ENCODE assay signal across 15 cellular contexts in the genomic region with DNA sequence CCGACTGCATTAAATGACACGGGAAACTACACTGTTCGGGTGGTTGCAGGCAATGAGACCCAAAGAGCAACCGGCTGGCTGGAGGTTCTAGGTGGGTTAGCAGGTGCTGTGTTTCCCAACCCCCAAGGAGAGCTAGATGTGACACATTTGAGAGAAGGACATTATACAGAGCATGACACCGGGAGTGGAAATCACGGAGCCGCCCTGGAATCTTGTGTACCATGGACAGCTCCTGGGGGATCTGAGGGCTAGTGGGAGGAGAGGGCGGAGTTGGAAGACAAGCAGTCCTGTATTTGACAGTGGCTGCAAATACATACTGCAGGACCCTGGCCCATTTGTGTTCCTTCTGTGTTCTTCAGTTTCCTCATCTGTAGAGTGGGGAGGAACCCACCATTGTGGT. TPM values are rescaled to one million over a fixed set of nuclear protein-coding genes. Genes with fewer than 3 reads are reported as not detected.
DNase-seq lines count a peak whose midpoint lies in the region; ATAC-seq and TF ChIP-seq lines count a peak whose summit lies in the region.
"Had no signal": no experiment of that assay in that cellular context is flagged by ENCODE, and none has a peak within 500 bp of the region (broad histone marks: within the 10 kb centered on the region; RNA-seq: fewer than 3 reads in every experiment).

No MANE protein-coding gene starts in this region.

- no peaks in the 10 kb centered on the region for H3K36me3 ChIP-seq in PC-3 (ENCODE audit: low read depth, low read length)
- H3K36me3 ChIP-seq: BLaER1 treated with 17β-estradiol and CSF1 and Interleukin-3, amounts not matched to agents 10 nM and 100 nM had no signal

- no peak overlapping the region for H2AFZ ChIP-seq in PC-3 (ENCODE audit: low read length)

- intact Hi-C loops in PC-3 (cut with micrococcal nuclease) = no loop called here

- H3K9me3 ChIP-seq in PC-3 (ENCODE audit: low read length) = no peaks in the 10 kb centered on the region

- no peaks in the 10 kb centered on the region for H4K20me1 ChIP-seq in PC-3 (ENCODE audit: low read length)

- ATAC-seq in PC-3 (no peak), HG03095 (IDR thresholded peaks at IDR 0.05; ENCODE audit: unreplicated experiment) (no peak), GM21528 (IDR thresholded peaks at IDR 0.05; ENCODE audit: low FRiP score, unreplicated experiment) (no peak)
- ATAC-seq: stimulated activated memory B cell treated with anti-CD40 and anti-IgM and Interleukin-4, amounts not matched to agents 10 μg/mL and 1 μg/mL and 100 μg/mL, for 72 hours had no signal

- no peak for TF ChIP-seq CTCF in PC-3 (conservative IDR thresholded peaks at IDR 0.05; ENCODE audit: low read depth, low read length)
- no peak for TF ChIP-seq CTCF in fibroblast of pulmonary artery (IDR thresholded peaks at IDR 0.05; ENCODE audit: low read length, missing control alignments)

- H3K9ac ChIP-seq in PC-3 (ENCODE audit: low read length) = no peak overlapping the region
- H3K9ac ChIP-seq: BLaER1 treated with 17β-estradiol and CSF1 and Interleukin-3, amounts not matched to agents 10 nM and 100 nM had no signal

- no peak overlapping the region for H3K4me2 ChIP-seq in PC-3 (ENCODE audit: low read length)
- H3K4me2 ChIP-seq: BLaER1 treated with 17β-estradiol and CSF1 and Interleukin-3, amounts not matched to agents 10 nM and 100 nM had no signal

- H3K27me3 ChIP-seq in PC-3 (ENCODE audit: low read length) = peaks cover 11% of the 10 kb centered on the region; the same call in 1 of the 2 replicates
- H3K27me3 ChIP-seq: BLaER1 treated with 17β-estradiol and CSF1 and Interleukin-3, amounts not matched to agents 10 nM and 100 nM had no signal

- no peaks in the 10 kb centered on the region for H3K79me2 ChIP-seq in PC-3 (ENCODE audit: low read length)

- POLR2A ChIA-PET in PC-3 (lab: Charles Lee; ENCODE audit: unreplicated experiment) = no interaction called here

- peak; percentile 22 for DNase-seq in stimulated activated CD4-positive, alpha-beta T cell treated with anti-CD3 and anti-CD28 coated beads, Interleukin-12 subunit alpha, Interleukin-12 subunit beta, amount 100 ng/mL, for 4 hours
- DNase-seq in stimulated activated CD4-positive, alpha-beta T cell treated with anti-CD3 and anti-CD28 coated beads, Interleukin-2, amount 100 ng/mL, for 48 hours = no peak
- peak; percentile 57 for DNase-seq in PC-3
- DNase-seq in fibroblast of pulmonary artery (ENCODE audit: low read depth) = peak; percentile 35
- DNase-seq in Ammon's horn (ENCODE audit: low spot score) = no peak
- no peak for DNase-seq in HCEC 1CT
- DNase-seq: activated CD4-positive, CD25-positive, alpha-beta regulatory T cell; activated naive CD4-positive, alpha-beta T cell treated with anti-CD3 and anti-CD28 coated beads, Interleukin-2, amount 50 U/mL, for 16 hours; effector CD8-positive, alpha-beta T cell had no signal

- H3F3A ChIP-seq in PC-3 (ENCODE audit: low read length, unreplicated experiment) = peaks cover 2% of the 10 kb centered on the region

- H3K4me1 ChIP-seq in PC-3 (ENCODE audit: insufficient read depth, low read length) = peaks cover 6% of the 10 kb centered on the region
- H3K4me1 ChIP-seq: BLaER1 treated with 17β-estradiol and CSF1 and Interleukin-3, amounts not matched to agents 10 nM and 100 nM had no signal

- no TSS peak for BruUV-seq in PC-3 (replicated peaks; lab: Mats Ljungman, UMichigan)

- H3K27ac ChIP-seq in PC-3 (ENCODE audit: low read length) = no peak overlapping the region
- H3K27ac ChIP-seq: BLaER1 treated with 17β-estradiol and CSF1 and Interleukin-3, amounts not matched to agents 10 nM and 100 nM; skin epidermis had no signal

- CTCF ChIA-PET in PC-3 (lab: Charles Lee) = no interaction called here

- no peaks in the 10 kb centered on the region for H3K9me2 ChIP-seq in PC-3 (replicated peaks; ENCODE audit: low read length)

- H3K4me3 ChIP-seq in PC-3 (ENCODE audit: low read length) (no peak overlapping the region), fibroblast of pulmonary artery (replicated peaks; ENCODE audit: low read depth, low read length) (no peak overlapping the region)
- H3K4me3 ChIP-seq: BLaER1 treated with 17β-estradiol and CSF1 and Interleukin-3, amounts not matched to agents 10 nM and 100 nM; skin epidermis had no signal

RNA-seq across cellular contexts. Expression of a gene that starts 2.3 kb away (rescaled TPM):
- total RNA-seq in PC-3 (2014; rRNA removed) = not detected in 2 replicates
- total RNA-seq: mononuclear cell had no signal

RNA-seq across cellular contexts. Expression of a gene that starts 21.0 kb away (rescaled TPM):
- total RNA-seq in PC-3 (2014; rRNA removed) = not detected in 2 replicates
- total RNA-seq: mononuclear cell had no signal

RNA-seq across cellular contexts. Expression of a gene that starts 22.3 kb away (rescaled TPM):
- not detected in 2 replicates for total RNA-seq in PC-3 (2014; rRNA removed)
- total RNA-seq: mononuclear cell had no signal

RNA-seq across cellular contexts. Expression of a gene that starts 50.9 kb away (rescaled TPM):
- not detected in 2 replicates for total RNA-seq in PC-3 (2014; rRNA removed)

Comparison
In these comparisons a context has a peak if more than half of its experiments do, and no peak if none do; other contexts are left out.
1. DNase-seq: peak in stimulated activated CD4-positive, alpha-beta T cell treated with anti-CD3 and anti-CD28 coated beads, Interleukin-12 subunit alpha, Interleukin-12 subunit beta, amount 100 ng/mL, for 4 hours (single experiment), PC-3 (single experiment) and fibroblast of pulmonary artery (single experiment); none in stimulated activated CD4-positive, alpha-beta T cell treated with anti-CD3 and anti-CD28 coated beads, Interleukin-2, amount 100 ng/mL, for 48 hours (0 of 2), Ammon's horn (single experiment) and HCEC 1CT (single experiment).